Comparison of ENCODE assay signal across 8 cellular contexts in the genomic region with DNA sequence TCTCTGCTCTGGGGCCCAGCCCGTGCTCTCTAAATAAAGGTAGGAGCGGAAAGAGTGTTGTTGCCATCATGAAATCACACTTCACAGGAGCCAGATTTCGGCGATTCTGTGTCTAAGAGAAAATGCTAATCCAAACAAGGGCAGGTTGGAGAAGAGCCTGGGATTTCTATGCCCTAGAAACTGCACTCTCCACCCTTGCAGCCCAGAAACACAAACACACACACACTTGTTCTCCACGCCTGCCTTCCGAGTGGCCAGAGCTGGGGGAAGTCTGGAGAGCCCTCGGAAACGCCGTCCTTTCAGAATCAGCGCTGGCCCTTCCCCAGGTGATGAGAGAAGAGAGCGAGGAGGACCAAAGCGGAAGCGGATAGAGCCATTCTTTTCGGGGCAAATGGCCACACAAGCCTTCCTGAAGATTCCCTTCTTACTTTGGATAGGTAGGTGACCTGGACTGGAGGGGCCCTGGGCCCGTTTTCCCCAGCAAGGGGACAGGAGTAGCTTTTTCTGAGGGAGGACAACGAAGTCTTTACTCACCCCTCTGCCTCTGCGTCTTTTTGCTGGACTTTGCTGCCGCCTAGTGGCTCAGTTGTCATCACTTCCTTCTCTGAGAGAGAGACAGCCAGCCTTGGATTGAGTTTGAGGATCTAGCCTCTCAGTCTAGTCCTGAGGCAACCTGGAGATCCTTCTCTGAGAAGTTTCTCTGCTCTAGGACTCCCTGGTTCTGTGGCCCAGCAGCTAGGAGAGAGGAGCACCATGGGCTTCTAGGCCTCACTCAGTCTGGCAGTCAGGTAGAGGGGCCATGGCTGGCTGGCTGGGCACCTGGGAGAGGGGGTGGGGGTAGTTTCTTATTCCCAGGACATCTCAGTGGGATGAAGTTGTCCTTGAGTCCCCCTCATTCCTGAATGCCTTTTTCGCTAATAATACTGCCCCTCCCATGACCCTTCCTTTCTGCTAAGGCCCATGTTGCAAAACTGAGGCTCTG. TPM values are rescaled to one million over a fixed set of nuclear protein-coding genes. Genes with fewer than 3 reads are reported as not detected.
DNase-seq lines count a peak whose midpoint lies in the region; FAIRE-seq and TF ChIP-seq lines count a peak whose summit lies in the region.

No MANE protein-coding gene starts in this region.

- BruUV-seq in Calu3 (replicated peaks; lab: Mats Ljungman, UMichigan) = TSS peak; percentile 78

- H3K27ac Mint-ChIP-seq in Calu3 (ENCODE audit: unreplicated experiment) (peak overlapping the region; percentile 63), H9 (peak overlapping the region in 1 of 3 experiments; percentile 55; a peak in 1 of 7 replicates), astrocyte (ENCODE audit: unreplicated experiment) (no peak overlapping the region)
- no peak overlapping the region for H3K27ac Mint-ChIP-seq in T-helper 2 cell treated with Interferon-gamma antibody and Interleukin-4, amounts not matched to agents 5 μg/mL and 100 μg/mL, for 36 hours

- H3T11ph ChIP-seq in H9 (ENCODE audit: low read length) = no peak overlapping the region

- no peak overlapping the region for H2BK20ac ChIP-seq in H9 (ENCODE audit: low read depth, low read length, poor library complexity, severe bottlenecking)

- H3K27ac ChIP-seq in H9 (ENCODE audit: insufficient read length, low read depth, low read length) (no peak overlapping the region), astrocyte (ENCODE audit: low read depth, low read length) (no peak overlapping the region), uterus (peak overlapping the region; percentile 63 to 83)

- no peak overlapping the region for H2AFZ ChIP-seq in H9 (ENCODE audit: low read length)
- H2AFZ ChIP-seq in astrocyte (ENCODE audit: low read depth, low read length) = peak overlapping the region; percentile 79

- H3K4me2 ChIP-seq in H9 (ENCODE audit: insufficient read depth, insufficient read length, low read length) (no peak overlapping the region), astrocyte (ENCODE audit: low read length) (peak overlapping the region; percentile 95)

- H3K14ac ChIP-seq in H9 (ENCODE audit: insufficient read depth, low read length) = no peak overlapping the region

- CTCF ChIA-PET in Calu3 (lab: Charles Lee) = interaction anchor here (0.5 to 2.6 kb wide), 9 partner anchors 38 to 412 kb away, joined by 3 to 23 read pairs (median 4); a partner anchor contains a TSS

- H3K36me3 ChIP-seq in astrocyte (ENCODE audit: insufficient read depth, low read length) = no peaks in the 10 kb centered on the region
- no peaks in the 10 kb centered on the region for H3K36me3 ChIP-seq in uterus

- no peak overlapping the region for H2BK5ac ChIP-seq in H9 (ENCODE audit: insufficient read length, low read length)

- FAIRE-seq in astrocyte (lab: Jason Lieb, UNC) = peak; percentile 93

- no peaks in the 10 kb centered on the region for H3K9me3 Mint-ChIP-seq in Calu3 (ENCODE audit: low read depth, unreplicated experiment)
- H3K9me3 Mint-ChIP-seq in H9 = no peaks in the 10 kb centered on the region
- H3K9me3 Mint-ChIP-seq in T-helper 2 cell treated with Interferon-gamma antibody and Interleukin-4, amounts not matched to agents 5 μg/mL and 100 μg/mL, for 36 hours = no peaks in the 10 kb centered on the region
- no peaks in the 10 kb centered on the region for H3K9me3 Mint-ChIP-seq in astrocyte (ENCODE audit: unreplicated experiment)

- H3K4me3 Mint-ChIP-seq in Calu3 (ENCODE audit: low read depth, unreplicated experiment) (peak overlapping the region; percentile 79), H9 (peak overlapping the region; percentile 18 to 29; a peak in 3 of 5 replicates), astrocyte (ENCODE audit: unreplicated experiment) (no peak overlapping the region)
- H3K4me3 Mint-ChIP-seq in T-helper 2 cell treated with Interferon-gamma antibody and Interleukin-4, amounts not matched to agents 5 μg/mL and 100 μg/mL, for 36 hours = peak overlapping the region; percentile 75

- H3K36me3 Mint-ChIP-seq in Calu3 (ENCODE audit: insufficient read depth, unreplicated experiment) = peaks cover 15% of the 10 kb centered on the region
- no peaks in the 10 kb centered on the region for H3K36me3 Mint-ChIP-seq in H9 (ENCODE audit: insufficient read depth in 1 of 3, low read depth in 3 of 3)
- H3K36me3 Mint-ChIP-seq in T-helper 2 cell treated with Interferon-gamma antibody and Interleukin-4, amounts not matched to agents 5 μg/mL and 100 μg/mL, for 36 hours (ENCODE audit: low read depth) = no peaks in the 10 kb centered on the region
- H3K36me3 Mint-ChIP-seq in astrocyte (ENCODE audit: low read depth, unreplicated experiment) = no peaks in the 10 kb centered on the region

- H3K56ac ChIP-seq in H9 (ENCODE audit: insufficient read length, low read depth, low read length) = no peak overlapping the region

- no peak overlapping the region for H2BK15ac ChIP-seq in H9 (ENCODE audit: low read depth, low read length)

- H3K18ac ChIP-seq in H9 (ENCODE audit: insufficient read length, low read depth, low read length) = no peak overlapping the region

- H4K20me1 ChIP-seq in H9 (ENCODE audit: control insufficient read depth, insufficient read depth, insufficient read length) (no peaks in the 10 kb centered on the region), astrocyte (ENCODE audit: insufficient read depth, low read length) (no peaks in the 10 kb centered on the region)

- no peaks in the 10 kb centered on the region; the same call in 1 of the 2 replicates for H3K4me1 ChIP-seq in H9 (ENCODE audit: insufficient read depth, low read length)
- peaks cover 11% of the 10 kb centered on the region for H3K4me1 ChIP-seq in astrocyte (ENCODE audit: insufficient read depth, low read length)
- H3K4me1 ChIP-seq in uterus = no peaks in the 10 kb centered on the region

- no peak overlapping the region for H2BK120ac ChIP-seq in H9 (ENCODE audit: low read depth, low read length, poor library complexity, severe bottlenecking)

- H3K9me3 ChIP-seq in H9 (ENCODE audit: control insufficient read depth, low read depth, low read length) = no peaks in the 10 kb centered on the region
- no peaks in the 10 kb centered on the region for H3K9me3 ChIP-seq in astrocyte (ENCODE audit: insufficient read depth, low read depth, low read length)
- no peaks in the 10 kb centered on the region for H3K9me3 ChIP-seq in uterus

- peak overlapping the region; percentile 57 for H3K4me3 ChIP-seq in astrocyte (ENCODE audit: insufficient read depth, low read depth, low read length)
- peak overlapping the region; percentile 43 to 48 for H3K4me3 ChIP-seq in uterus

- no peaks in the 10 kb centered on the region for H3K27me3 Mint-ChIP-seq in Calu3 (ENCODE audit: unreplicated experiment)
- H3K27me3 Mint-ChIP-seq in H9 (ENCODE audit: low read depth) = peaks cover 11% of the 10 kb centered on the region
- no peaks in the 10 kb centered on the region for H3K27me3 Mint-ChIP-seq in T-helper 2 cell treated with Interferon-gamma antibody and Interleukin-4, amounts not matched to agents 5 μg/mL and 100 μg/mL, for 36 hours (ENCODE audit: low read depth)
- peaks cover 7% of the 10 kb centered on the region for H3K27me3 Mint-ChIP-seq in astrocyte (ENCODE audit: low read depth, unreplicated experiment)

- TF ChIP-seq CTCF in Calu3 (IDR thresholded peaks at IDR 0.05; ENCODE audit: unreplicated experiment) (peak; percentile 90), H9 (conservative IDR thresholded peaks at IDR 0.05) (peak; percentile 94), astrocyte (IDR thresholded peaks at IDR 0.05; ENCODE audit: insufficient read depth, low read depth, low read length) (peak; percentile 95), uterus (IDR thresholded peaks at IDR 0.05) (peak; percentile 78 to 94 (median 87))

- H4K8ac ChIP-seq in H9 (replicated peaks; ENCODE audit: insufficient read length, low read depth, low read length) = no peak overlapping the region

- H3K23me2 ChIP-seq in H9 (ENCODE audit: insufficient read length, low read depth, low read length, poor library complexity, severe bottlenecking) = no peaks in the 10 kb centered on the region

- H2AK5ac ChIP-seq in H9 (ENCODE audit: insufficient read length, low read length) = no peak overlapping the region

- no peak for TF ChIP-seq POLR2A in uterus (IDR thresholded peaks at IDR 0.05)

- no peaks in the 10 kb centered on the region for H3K79me1 ChIP-seq in H9 (ENCODE audit: insufficient read depth, low read depth, low read length, poor library complexity, severe bottlenecking)

- no peak overlapping the region for H4K5ac ChIP-seq in H9 (ENCODE audit: insufficient read length, low read depth, low read length)

- no peaks in the 10 kb centered on the region for H3K79me2 ChIP-seq in H9 (ENCODE audit: insufficient read depth, low read length)
- no peaks in the 10 kb centered on the region for H3K79me2 ChIP-seq in astrocyte (ENCODE audit: insufficient read depth, low read length)

- H2BK12ac ChIP-seq in H9 (ENCODE audit: insufficient read length, low read depth, low read length) = no peak overlapping the region

- no peaks in the 10 kb centered on the region; the same call in 1 of the 2 replicates for H3K27me3 ChIP-seq in H9 (ENCODE audit: insufficient read depth, low read length)
- no peaks in the 10 kb centered on the region for H3K27me3 ChIP-seq in astrocyte (ENCODE audit: insufficient read depth, low read length)
- no peaks in the 10 kb centered on the region for H3K27me3 ChIP-seq in uterus

- H4K91ac ChIP-seq in H9 (ENCODE audit: insufficient read length, low read depth, low read length) = no peak overlapping the region

- H3K9ac ChIP-seq in H9 (ENCODE audit: extremely low read depth, insufficient read length, low read length) (no peak overlapping the region), astrocyte (ENCODE audit: low read length) (peak overlapping the region; percentile 71)

- intact Hi-C loops in Calu3 (cut with micrococcal nuclease; ENCODE audit: unreplicated experiment) (loop anchor here (1.0 to 10.0 kb wide), 5 partner anchors 111 to 711 kb away; no protein-coding TSS in a partner anchor), uterus (cut with DNase I; ENCODE audit: low total_unique reads) (loop anchor here (10.0 kb wide), 2 partner anchors 411 to 711 kb away; no protein-coding TSS in a partner anchor)

- DNase-seq in Calu3 (peak; percentile 91), H9 (peak; percentile 84), NCI-H1436 treated with DMSO at 0.1 percent for 48 hours (lab: John Stamatoyannopoulos, UW) (peak; percentile 29), astrocyte (ENCODE audit: low read depth) (peak; percentile 52), hepatic stellate cell (ENCODE audit: low spot score) (peak; percentile 76), renal cortical epithelial cell (ENCODE audit: low read depth) (peak; percentile 82), uterus (peak; percentile 86)
- peak; percentile 64 for DNase-seq in T-helper 2 cell treated with Interferon-gamma antibody and Interleukin-4, amounts not matched to agents 5 μg/mL and 100 μg/mL, for 36 hours (ENCODE audit: low spot score)

- no CpG with 5 or more reads among the region's 19 CpGs for WGBS in H9 (ENCODE audit: extremely low coverage, insufficient read length, low lambda C conversion rate)

- no peak overlapping the region for H3K4ac ChIP-seq in H9 (ENCODE audit: low read depth, low read length)

- H3K4me1 Mint-ChIP-seq in Calu3 (ENCODE audit: low read depth, unreplicated experiment) = peaks cover 22% of the 10 kb centered on the region
- H3K4me1 Mint-ChIP-seq in H9 = peaks cover 10% of the 10 kb centered on the region in 2 experiments
- H3K4me1 Mint-ChIP-seq in T-helper 2 cell treated with Interferon-gamma antibody and Interleukin-4, amounts not matched to agents 5 μg/mL and 100 μg/mL, for 36 hours (ENCODE audit: low read depth) = peaks cover 2% of the 10 kb centered on the region
- H3K4me1 Mint-ChIP-seq in astrocyte (ENCODE audit: low read depth, unreplicated experiment) = peaks cover 5% of the 10 kb centered on the region

- no peak overlapping the region for H3K23ac ChIP-seq in H9 (ENCODE audit: insufficient read length, low read depth, low read length)

RNA-seq across cellular contexts. Expression of a gene that starts 37.7 kb away (rescaled TPM):
- total RNA-seq in Calu3 (2022) (3.6 and 4.4 TPM in 2 replicates), H9 (2021) (4.8 and 4.9 TPM in 2 replicates), astrocyte (2.6 and 2.9 TPM in 2 replicates), renal cortical epithelial cell (2.6 and 5.6 TPM in 2 replicates), uterus (1 to 10 TPM in 3 of 4 donors, under 1 TPM in 1; 0.77 to 5.6 (median 3.5) TPM)

RNA-seq across cellular contexts. Expression of a gene that starts 38.0 kb away (rescaled TPM):
- 31.8 and 32.8 TPM in 2 replicates for total RNA-seq in Calu3 (2022)
- total RNA-seq in H9 (2021) = 20.7 and 21.4 TPM in 2 replicates
- 25.1 and 26.4 TPM in 2 replicates for total RNA-seq in astrocyte
- 31.8 and 111 TPM in 2 replicates for total RNA-seq in renal cortical epithelial cell
- total RNA-seq in uterus = 100 to 1,000 TPM in 2 of 4 donors, 10 to 100 TPM in 2; 45.6 to 141 (median 90.0) TPM

RNA-seq across cellular contexts. Expression of a gene that starts 41.7 kb away (rescaled TPM):
- total RNA-seq in Calu3 (2022) (0.95 and 2.2 TPM in 2 replicates), H9 (2021) (1.3 and 1.5 TPM in 2 replicates), astrocyte (0.68 and 0.77 TPM in 2 replicates), renal cortical epithelial cell (0.52 and 1.8 TPM in 2 replicates), uterus (1 to 10 TPM in 1 of 4 donors, under 1 TPM in 1, not detected in 2; 0.67 to 4.1 TPM)

Comparison
In these comparisons a context has a peak if more than half of its experiments do, and no peak if none do; other contexts are left out.
1. DNase-seq: peak in every context shown above with its lines; median percentile 91 in Calu3; 86 in uterus; 84 in H9; 82 in renal cortical epithelial cell; 76 in hepatic stellate cell; 64 in T-helper 2 cell treated with Interferon-gamma antibody and Interleukin-4, amounts not matched to agents 5 μg/mL and 100 μg/mL, for 36 hours; 52 in astrocyte; 29 in NCI-H1436 treated with DMSO at 0.1 percent for 48 hours.
2. H3K27ac ChIP-seq: peak in uterus (2 of 2); none in H9 (single experiment) and astrocyte (single experiment).
3. Peak in every context shown above with its lines, with median percentiles within 50 percentile points of each other: CTCF ChIP-seq.